In genomic region chr19:45668342-45668871, GRCh38 we compare ENCODE assay signal across 7 cellular contexts. TPM values are rescaled to one million over a fixed set of nuclear protein-coding genes. Genes with fewer than 3 reads are reported as not detected.
A peak's percentile ranks its signal among the peaks of the same experiment; 100 is the strongest.
DNase-seq lines count a peak whose midpoint lies in the region; ATAC-seq, FAIRE-seq and TF ChIP-seq lines count a peak whose summit lies in the region.

No MANE protein-coding gene starts in this region.

- H3K27ac ChIP-seq in SU-DHL-6 (ENCODE audit: low read depth, low read length) (peak overlapping the region; percentile 32), pancreas (peak overlapping the region; percentile 9 to 62 (median 26))
- H3K27ac ChIP-seq in effector memory CD4-positive, alpha-beta T cell (ENCODE audit: insufficient read depth, low read length, poor library complexity, severe bottlenecking): no peak overlapping the region

- ATAC-seq in GM21825 (IDR thresholded peaks at IDR 0.05; ENCODE audit: unreplicated experiment) (peak; percentile 2), pancreas (peak in 1 of 4 donors; percentile 0), HG03280 (IDR thresholded peaks at IDR 0.05; ENCODE audit: unreplicated experiment) (no peak)

- H3K4me1 ChIP-seq in effector memory CD4-positive, alpha-beta T cell (ENCODE audit: control insufficient read depth, insufficient read depth, low read length, poor library complexity, severe bottlenecking): peaks cover 26% of the 10 kb centered on the region
- no peaks in the 10 kb centered on the region for H3K4me1 ChIP-seq in pancreas

- H2AFZ ChIP-seq in SU-DHL-6 (ENCODE audit: low read depth, low read length, severe bottlenecking): peak overlapping the region; percentile 71

- peak in 1 of 3 donors; percentile 15 for DNase-seq in effector memory CD4-positive, alpha-beta T cell
- no peak for DNase-seq in pancreas
- DNase-seq in AG08396 (ENCODE audit: low spot score): no peak
- DNase-seq in kidney tubule cell (ENCODE audit: low spot score): no peak

- no peaks in the 10 kb centered on the region for H3K79me2 ChIP-seq in SU-DHL-6 (ENCODE audit: insufficient read depth, low read length)

- H3K4me3 ChIP-seq in SU-DHL-6 (ENCODE audit: insufficient read depth, low read length, poor library complexity, severe bottlenecking): peak overlapping the region; percentile 74
- peak overlapping the region; percentile 56 for H3K4me3 ChIP-seq in effector memory CD4-positive, alpha-beta T cell (ENCODE audit: insufficient read depth, low read depth, low read length, poor library complexity, severe bottlenecking)
- H3K4me3 ChIP-seq in pancreas: peak overlapping the region; percentile 11 to 50 (median 36)

- H3K36me3 ChIP-seq in SU-DHL-6 (ENCODE audit: low read length): no peaks in the 10 kb centered on the region
- H3K36me3 ChIP-seq in effector memory CD4-positive, alpha-beta T cell (ENCODE audit: control insufficient read depth, insufficient read depth, low read length): no peaks in the 10 kb centered on the region
- no peaks in the 10 kb centered on the region for H3K36me3 ChIP-seq in pancreas

- H3K9me2 ChIP-seq in SU-DHL-6 (replicated peaks; ENCODE audit: insufficient read depth, low read length): no peaks in the 10 kb centered on the region

- FAIRE-seq in pancreas (lab: Jason Lieb, UNC): no peak

- H4K20me1 ChIP-seq in SU-DHL-6 (ENCODE audit: low read depth, low read length): no peaks in the 10 kb centered on the region

- intact Hi-C loops in pancreas (cut with DNase I): no loop called here

- 0 out of 2 replicates have a peak, but pooled peaks cover 5% of the 10 kb centered on the region for H3F3A ChIP-seq in SU-DHL-6 (ENCODE audit: insufficient read depth)

- peak overlapping the region; percentile 73 for H3K9ac ChIP-seq in SU-DHL-6 (ENCODE audit: low read length)

- H3K9me3 ChIP-seq in SU-DHL-6 (ENCODE audit: insufficient read depth, low read length) (no peaks in the 10 kb centered on the region), pancreas (no peaks in the 10 kb centered on the region)
- H3K9me3 ChIP-seq in effector memory CD4-positive, alpha-beta T cell (ENCODE audit: control insufficient read depth, low read length): no peaks in the 10 kb centered on the region

- TF ChIP-seq CTCF in SU-DHL-6 (IDR thresholded peaks at IDR 0.05; ENCODE audit: insufficient read depth, low read length, poor library complexity, severe bottlenecking) (no peak), pancreas (IDR thresholded peaks at IDR 0.05) (no peak)

- WGBS in pancreas, 2 donors: 0% methylated on average over 19 of the region's 19 CpGs

- H3K27me3 ChIP-seq in SU-DHL-6 (ENCODE audit: low read length) (no peaks in the 10 kb centered on the region), pancreas (no peaks in the 10 kb centered on the region)
- peaks cover 25% of the 10 kb centered on the region for H3K27me3 ChIP-seq in effector memory CD4-positive, alpha-beta T cell (replicated peaks; ENCODE audit: control insufficient read depth, insufficient read depth, low read length, poor library complexity, severe bottlenecking)

- peak overlapping the region; percentile 88 for H3K4me2 ChIP-seq in SU-DHL-6 (ENCODE audit: low read depth, low read length, poor library complexity, severe bottlenecking)

RNA-seq across cellular contexts. Expression of gene GIPR, which starts 0.4 kb away (rescaled TPM):
- total RNA-seq in pancreas: 10 to 100 TPM in 1 of 6 donors, 1 to 10 TPM in 5; 2.6 to 10.1 (median 6.6) TPM
- 10 to 100 TPM; 28.7 to 49.0 TPM for polyA plus RNA-seq in pancreas

RNA-seq across cellular contexts. Expression of gene SNRPD2, which starts 23.3 kb away (rescaled TPM):
- 100 to 1,000 TPM in 5 of 6 donors, 10 to 100 TPM in 1; 77.6 to 141 (median 133) TPM for total RNA-seq in pancreas
- 100 to 1,000 TPM; 125 to 183 TPM for polyA plus RNA-seq in pancreas

RNA-seq across cellular contexts. Expression of gene QPCTL, which starts 24.1 kb away (rescaled TPM):
- 1 to 10 TPM; 3.4 to 6.3 (median 4.9) TPM for total RNA-seq in pancreas
- polyA plus RNA-seq in pancreas: 1 to 10 TPM; 5.5 to 7.3 TPM

RNA-seq across cellular contexts. Expression of gene EML2, which starts 29.2 kb away (rescaled TPM):
- 10 to 100 TPM; 20.9 to 51.2 (median 28.3) TPM for total RNA-seq in pancreas
- 10 to 100 TPM; 47.8 to 51.0 TPM for polyA plus RNA-seq in pancreas
